ENCODE assay signal across 1 cellular context in the genomic region with DNA sequence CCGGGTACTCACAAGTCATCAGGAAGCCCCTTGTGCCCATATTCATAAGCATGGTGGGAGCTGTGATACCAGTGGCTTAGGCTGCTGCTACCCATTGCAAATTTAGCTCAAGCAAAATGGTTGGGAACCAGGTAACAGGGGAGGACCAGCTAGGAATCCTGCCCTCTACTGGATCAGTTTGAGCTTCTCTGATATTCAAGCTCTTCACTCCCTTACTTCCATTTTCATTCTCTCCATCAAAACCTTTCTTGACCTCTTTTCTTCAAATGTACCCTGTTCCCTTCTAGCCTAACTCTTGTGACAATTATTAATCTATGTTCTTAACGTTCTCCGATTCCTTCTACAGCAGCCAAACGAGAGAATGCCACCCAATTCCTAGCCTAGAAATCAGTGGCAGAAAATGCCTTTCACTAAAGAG.
TF ChIP-seq lines count a peak whose summit lies in the region.

No MANE protein-coding gene starts in this region.

TF ChIP-seq in GM12878, 131 proteins besides CTCF, POLR2A, EP300 and RAD21 (continued from another document):
- TF ChIP-seq SRF (IDR thresholded peaks at IDR 0.05; ENCODE audit: low read depth in 2 of 2, low read length in 2 of 2) (no peak), IRF4 (IDR thresholded peaks at IDR 0.05; ENCODE audit: low read depth, low read length) (0 out of 2 replicates have a peak, but pooled peaks have one; percentile 24), TCF12 (IDR thresholded peaks at IDR 0.05; ENCODE audit: low read depth, low read length) (no peak), SMC3 (IDR thresholded peaks at IDR 0.05; ENCODE audit: borderline replicate concordance, low read length) (peak; percentile 47; the same call in 1 of the 2 replicates)
TF ChIP-seq in GM12878: peak in this region for 3.
